Comparison of ENCODE assay signal across 7 cellular contexts in the genomic region with DNA sequence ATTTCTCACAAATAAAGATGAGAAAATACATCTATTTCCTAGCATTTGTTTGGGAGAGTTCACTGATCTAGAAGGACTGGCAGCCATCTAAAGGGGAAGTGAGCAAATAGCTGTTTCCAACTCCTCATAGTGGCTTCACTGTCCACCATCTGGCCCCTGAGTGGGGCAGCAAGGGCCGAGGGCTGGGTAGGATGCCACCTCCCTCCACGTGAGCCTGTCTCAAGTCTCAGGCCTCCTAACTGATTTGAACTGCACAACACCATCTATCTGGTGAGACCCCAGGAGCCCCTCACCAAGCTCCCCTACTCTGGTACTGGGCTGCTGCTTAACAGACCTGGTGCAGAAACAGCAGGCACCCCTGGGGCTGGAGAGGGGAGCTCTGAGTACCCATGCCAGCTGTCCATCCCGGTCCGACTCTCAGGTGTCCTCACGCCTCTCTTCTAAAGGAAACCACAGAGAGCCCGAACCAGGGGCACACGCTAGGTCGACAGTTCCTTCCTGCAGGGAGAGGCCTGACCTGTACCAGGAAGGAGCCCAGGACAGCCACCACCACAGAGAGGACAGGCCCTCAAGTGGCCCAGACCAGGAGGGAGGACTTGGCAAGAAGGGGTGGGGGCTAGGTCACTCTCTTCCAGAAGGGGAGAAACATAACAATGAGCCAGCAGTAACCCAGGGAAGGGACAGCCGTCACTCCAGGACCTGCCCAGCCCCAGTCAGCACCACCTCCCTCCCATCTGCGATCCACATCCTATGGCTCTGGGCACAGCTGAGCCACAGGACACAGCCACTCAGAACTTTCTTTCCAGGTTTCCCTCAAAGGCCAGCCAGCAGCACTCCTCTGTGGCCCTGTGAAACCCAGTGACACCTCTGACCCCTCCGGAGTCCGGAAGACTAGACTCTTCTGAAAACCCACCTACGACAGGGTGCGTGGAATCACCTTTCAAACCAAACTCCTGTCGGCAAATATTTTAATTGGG. TPM values are rescaled to one million over a fixed set of nuclear protein-coding genes. Genes with fewer than 3 reads are reported as not detected.
DNase-seq lines count a peak whose midpoint lies in the region; ATAC-seq, FAIRE-seq and TF ChIP-seq lines count a peak whose summit lies in the region.

No MANE protein-coding gene starts in this region.

- H3K27me3 ChIP-seq in HCT116 (ENCODE audit: insufficient read depth, low read length) = no peaks in the 10 kb centered on the region
- no peaks in the 10 kb centered on the region for H3K27me3 ChIP-seq in RWPE2 (ENCODE audit: insufficient read depth, poor library complexity, severe bottlenecking)
- no peaks in the 10 kb centered on the region for H3K27me3 ChIP-seq in small intestine (ENCODE audit: control insufficient read depth in 2 of 2, insufficient read depth in 2 of 2, low read length in 2 of 2)

- H3K36me3 ChIP-seq in HCT116 (ENCODE audit: control insufficient read depth in 1 of 2, insufficient read depth in 2 of 2, low read length in 2 of 2) = no peaks in the 10 kb centered on the region
- H3K36me3 ChIP-seq in RWPE2 (ENCODE audit: low read depth) = no peaks in the 10 kb centered on the region
- H3K36me3 ChIP-seq in small intestine (ENCODE audit: control insufficient read depth in 2 of 2, insufficient read depth in 2 of 2, low read length in 2 of 2) = no peaks in the 10 kb centered on the region

- no peaks in the 10 kb centered on the region; the same call in 1 of the 2 replicates for H4K20me1 ChIP-seq in HCT116 (ENCODE audit: insufficient read depth)

- POLR2A ChIA-PET in HCT116 (lab: Charles Lee) = interaction anchor here (1.0 to 1.3 kb wide), 2 partner anchors 8 to 12 kb away, joined by 3 to 6 read pairs; a partner anchor contains a TSS

- H3K4me2 ChIP-seq in HCT116 (ENCODE audit: low read length) = peak overlapping the region; percentile 52

- DNase-seq in HCT116 (ENCODE audit: low read depth, low spot score) = no peak
- DNase-seq in RWPE2 (ENCODE audit: low spot score) = no peak
- no peak for DNase-seq in erythroblast (lab: John Stamatoyannopoulos, UW)
- no peak for DNase-seq in small intestine
- no peak for DNase-seq in OCI-M2 (lab: John Stamatoyannopoulos, UW; ENCODE audit: unreplicated experiment)

- peak overlapping the region; percentile 8; the same call in 1 of the 2 replicates for H3K9ac ChIP-seq in HCT116 (ENCODE audit: low read length)

- intact Hi-C loops in HCT116 (cut with micrococcal nuclease) = no loop called here

- no peak overlapping the region for H2AFZ ChIP-seq in HCT116 (ENCODE audit: low read depth, low read length, poor library complexity, severe bottlenecking)

- ATAC-seq in HCT116 (peak; percentile 10; the same call in 1 of the 2 replicates), RWPE2 (ENCODE audit: low read depth) (peak; percentile 6; the same call in 2 of the 3 replicates), GM19452 (IDR thresholded peaks at IDR 0.05; ENCODE audit: unreplicated experiment) (no peak), HG02970 (IDR thresholded peaks at IDR 0.05; ENCODE audit: low FRiP score, unreplicated experiment) (no peak)

- H3K79me2 ChIP-seq in HCT116 (ENCODE audit: insufficient read depth, low read length) = peaks cover 100% of the 10 kb centered on the region

- H3K27ac ChIP-seq in HCT116 (ENCODE audit: low read depth, low read length) (peak overlapping the region; percentile 25; the same call in 1 of the 2 replicates), RWPE2 (ENCODE audit: poor library complexity, severe bottlenecking) (peak overlapping the region; percentile 28), small intestine (ENCODE audit: low read depth in 1 of 2, low read length in 1 of 2) (peak overlapping the region; percentile 68 to 89)

- H3K4me3 ChIP-seq in HCT116 (replicated peaks in 1 of 2; ENCODE audit: low read depth in 1 of 2, low read length in 2 of 2) = no peak overlapping the region; a peak in 1 of 4 replicates
- no peak overlapping the region for H3K4me3 ChIP-seq in RWPE2 (ENCODE audit: severe bottlenecking)
- peak overlapping the region in 1 of 2 donors; percentile 17 for H3K4me3 ChIP-seq in small intestine (ENCODE audit: low read depth in 1 of 2, low read length in 2 of 2)

- TF ChIP-seq POLR2A in HCT116 (IDR thresholded peaks at IDR 0.05; ENCODE audit: borderline replicate concordance, extremely low read depth, insufficient read depth, insufficient read length) (no peak), erythroblast (IDR thresholded peaks at IDR 0.05; ENCODE audit: low read length) (peak; percentile 9)

- TF ChIP-seq CTCF in HCT116 (IDR thresholded peaks at IDR 0.05 in 2 of 3, conservative IDR thresholded peaks at IDR 0.05 in 1 of 3; ENCODE audit: borderline replicate concordance in 1 of 3, insufficient read depth in 1 of 3, low read depth in 2 of 3, low read length in 2 of 3) = no peak
- no peak for TF ChIP-seq CTCF in RWPE2 (IDR thresholded peaks at IDR 0.05; ENCODE audit: poor library complexity, severe bottlenecking)

- 58 to 72% (median 62%) methylated on average over 15 of the region's 15 CpGs for WGBS in small intestine, 3 donors

- peaks cover 13 to 26% of the 10 kb centered on the region in 2 experiments for H3K4me1 ChIP-seq in HCT116 (ENCODE audit: control insufficient read depth in 1 of 2, insufficient read depth in 2 of 2, low read length in 2 of 2)
- peaks cover 27% of the 10 kb centered on the region for H3K4me1 ChIP-seq in RWPE2 (ENCODE audit: insufficient read depth, poor library complexity, severe bottlenecking)
- H3K4me1 ChIP-seq in small intestine (ENCODE audit: control insufficient read depth in 2 of 2, insufficient read depth in 1 of 2, low read depth in 1 of 2, low read length in 1 of 2) = peaks cover 9 to 16% of the 10 kb centered on the region in 2 donors

- FAIRE-seq in small intestine (lab: Jason Lieb, UNC) = no peak

- TF ChIP-seq RAD21 in HCT116 (IDR thresholded peaks at IDR 0.05; ENCODE audit: low read depth) = no peak

- RAD21 ChIA-PET in HCT116 (lab: Charles Lee; ENCODE audit: low non-redundant PET in 1 of 2, low total read pairs in 2 of 2, uncharacterized antibody in 2 of 2, unreplicated experiment in 2 of 2) = interaction anchor here in 1 of 2 experiments (0.7 kb wide), 1 partner anchor 39 kb away, joined by 5 read pairs; no protein-coding TSS in a partner anchor

- H3K9me3 ChIP-seq in HCT116 (ENCODE audit: control insufficient read depth in 1 of 2, insufficient read depth in 1 of 2, low read depth in 1 of 2, low read length in 2 of 2) = no peaks in the 10 kb centered on the region
- H3K9me3 ChIP-seq in RWPE2 (ENCODE audit: severe bottlenecking) = no peaks in the 10 kb centered on the region
- no peaks in the 10 kb centered on the region for H3K9me3 ChIP-seq in small intestine (ENCODE audit: control insufficient read depth, low read depth)

- H3K9me2 ChIP-seq in HCT116 (ENCODE audit: insufficient read depth) = no peaks in the 10 kb centered on the region

- CTCF ChIA-PET in HCT116 (lab: Charles Lee) = interaction anchor here (1.1 kb wide), 1 partner anchor 12 kb away, joined by 4 read pairs; a partner anchor contains a TSS

- BruUV-seq in HCT116 (replicated peaks; lab: Mats Ljungman, UMichigan) = no TSS peak

TF ChIP-seq in HCT116, 20 proteins besides CTCF, POLR2A, EP300 and RAD21:
- no peak for TF ChIP-seq POLR2AphosphoS5 (IDR thresholded peaks at IDR 0.05; ENCODE audit: low read depth, low read length)
- TF ChIP-seq EZH2 (IDR thresholded peaks at IDR 0.05) = no peak
- TF ChIP-seq, protein P1, sequence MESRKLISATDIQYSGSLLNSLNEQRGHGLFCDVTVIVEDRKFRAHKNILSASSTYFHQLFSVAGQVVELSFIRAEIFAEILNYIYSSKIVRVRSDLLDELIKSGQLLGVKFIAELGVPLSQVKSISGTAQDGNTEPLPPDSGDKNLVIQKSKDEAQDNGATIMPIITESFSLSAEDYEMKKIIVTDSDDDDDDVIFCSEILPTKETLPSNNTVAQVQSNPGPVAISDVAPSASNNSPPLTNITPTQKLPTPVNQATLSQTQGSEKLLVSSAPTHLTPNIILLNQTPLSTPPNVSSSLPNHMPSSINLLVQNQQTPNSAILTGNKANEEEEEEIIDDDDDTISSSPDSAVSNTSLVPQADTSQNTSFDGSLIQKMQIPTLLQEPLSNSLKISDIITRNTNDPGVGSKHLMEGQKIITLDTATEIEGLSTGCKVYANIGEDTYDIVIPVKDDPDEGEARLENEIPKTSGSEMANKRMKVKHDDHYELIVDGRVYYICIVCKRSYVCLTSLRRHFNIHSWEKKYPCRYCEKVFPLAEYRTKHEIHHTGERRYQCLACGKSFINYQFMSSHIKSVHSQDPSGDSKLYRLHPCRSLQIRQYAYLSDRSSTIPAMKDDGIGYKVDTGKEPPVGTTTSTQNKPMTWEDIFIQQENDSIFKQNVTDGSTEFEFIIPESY (IDR thresholded peaks at IDR 0.05; ENCODE audit: extremely low read depth, insufficient replicate concordance, low read length) = no peak
- no peak for TF ChIP-seq SP1 (IDR thresholded peaks at IDR 0.05; ENCODE audit: low read depth)
- no peak for TF ChIP-seq TCF7L2 (IDR thresholded peaks at IDR 0.05; ENCODE audit: borderline replicate concordance, extremely low read depth, insufficient read depth, insufficient read length)
- TF ChIP-seq, protein P2, sequence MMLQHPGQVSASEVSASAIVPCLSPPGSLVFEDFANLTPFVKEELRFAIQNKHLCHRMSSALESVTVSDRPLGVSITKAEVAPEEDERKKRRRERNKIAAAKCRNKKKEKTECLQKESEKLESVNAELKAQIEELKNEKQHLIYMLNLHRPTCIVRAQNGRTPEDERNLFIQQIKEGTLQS (IDR thresholded peaks at IDR 0.05) = no peak
- TF ChIP-seq CBX3 (IDR thresholded peaks at IDR 0.05; ENCODE audit: low read depth) = no peak
- no peak for TF ChIP-seq SRF (IDR thresholded peaks at IDR 0.05; ENCODE audit: low read depth)
- no peak for TF ChIP-seq JUND (IDR thresholded peaks at IDR 0.05)
- no peak for TF ChIP-seq ELF1 (IDR thresholded peaks at IDR 0.05; ENCODE audit: borderline replicate concordance, low read depth)
- no peak for TF ChIP-seq EGR1 (IDR thresholded peaks at IDR 0.05; ENCODE audit: low read depth)
- no peak for TF ChIP-seq FOSL1 (IDR thresholded peaks at IDR 0.05; ENCODE audit: low read depth)
- TF ChIP-seq YY1 (IDR thresholded peaks at IDR 0.05; ENCODE audit: extremely low read depth, insufficient replicate concordance, low read depth, low read length) = no peak

RNA-seq across cellular contexts. Expression of a gene that starts 12.9 kb away (rescaled TPM):
- total RNA-seq in HCT116 (2021; ENCODE audit: unreplicated experiment) = 49.1 TPM
- polyA plus RNA-seq in HCT116 (2012) = 41.1 and 47.6 TPM in 2 replicates
- polyA plus RNA-seq in small intestine = 10 to 100 TPM; 14.5 to 19.6 (median 17.8) TPM

RNA-seq across cellular contexts. Expression of a gene that starts 42.9 kb away (rescaled TPM):
- 65.8 TPM for total RNA-seq in HCT116 (2021; ENCODE audit: unreplicated experiment)
- polyA plus RNA-seq in HCT116 (2012) = 37.2 and 38.0 TPM in 2 replicates
- polyA plus RNA-seq in small intestine = 10 to 100 TPM in 1 of 3 donors, 1 to 10 TPM in 2; 9.8 to 25.4 (median 10.0) TPM

RNA-seq across cellular contexts. Expression of a gene that starts 42.9 kb away (rescaled TPM):
- 13.3 TPM for total RNA-seq in HCT116 (2021; ENCODE audit: unreplicated experiment)
- 6.8 and 7.4 TPM in 2 replicates for polyA plus RNA-seq in HCT116 (2012)
- polyA plus RNA-seq in small intestine = 1 to 10 TPM; 4.6 to 5.5 (median 5.4) TPM

Comparison
In these comparisons a context has a peak if more than half of its experiments do, and no peak if none do; other contexts are left out.
1. ATAC-seq: peak in HCT116 (single experiment) and RWPE2 (single experiment); none in GM19452 (single experiment) and HG02970 (single experiment).
2. H3K27ac ChIP-seq: peak in every context shown above with its lines; median percentile 78 in small intestine; 28 in RWPE2; 25 in HCT116.